ENCODE assay signal across 9 cellular contexts in the genomic region with DNA sequence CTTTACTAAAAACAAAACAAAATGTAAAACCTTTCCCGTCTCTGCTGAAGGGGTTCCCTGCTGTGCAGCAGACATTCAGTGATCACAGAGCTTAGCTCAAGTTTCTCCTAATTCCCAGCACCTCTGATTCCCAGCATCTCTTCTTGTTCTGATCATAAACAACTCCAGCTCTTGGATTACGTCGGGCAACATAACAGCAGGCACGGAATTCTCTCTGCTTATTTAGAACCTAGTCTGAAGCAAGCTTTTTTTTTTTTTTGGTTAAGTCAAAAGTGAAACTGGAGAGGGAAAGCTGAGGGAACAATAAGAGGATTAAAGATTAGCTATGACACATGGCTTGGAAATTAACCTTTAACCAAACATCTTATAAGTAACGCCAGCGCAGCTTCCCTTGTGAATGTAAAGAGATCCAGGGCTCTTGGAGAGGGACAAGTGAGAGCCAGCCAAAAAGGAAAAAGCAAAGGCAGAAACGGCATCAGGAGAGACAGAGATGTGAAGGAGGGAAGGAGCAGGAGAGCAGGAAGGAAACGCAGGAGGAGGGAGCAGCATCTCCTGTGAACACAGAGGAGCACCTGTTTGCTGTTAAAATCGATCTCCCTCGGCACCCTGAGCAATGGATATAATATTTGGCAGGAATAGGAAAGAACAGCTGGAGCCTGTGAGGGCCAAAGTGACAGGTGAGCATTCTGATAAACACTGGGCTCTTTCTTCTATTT. TPM values are rescaled to one million over a fixed set of nuclear protein-coding genes. Genes with fewer than 3 reads are reported as not detected.
DNase-seq lines count a peak whose midpoint lies in the region; ATAC-seq and TF ChIP-seq lines count a peak whose summit lies in the region.
"Had no signal": no experiment of that assay in that cellular context is flagged by ENCODE, and none has a peak within 500 bp of the region (broad histone marks: within the 10 kb centered on the region; RNA-seq: fewer than 3 reads in every experiment).

TSS of gene BCO1 (plus strand) at position 394 of the 716 bp plus-strand sequence. CDS start at position 614, 220 bp downstream.

- peak within 1 kb of the TSS; percentile 50 for H3K4me3 ChIP-seq in WI38 (ENCODE audit: low read depth, low read length)
- no peak within 1 kb of the TSS for H3K4me3 ChIP-seq in hepatocyte

- no peaks in the 10 kb centered on the region for H4K20me1 ChIP-seq in hepatocyte (ENCODE audit: insufficient read depth, poor library complexity, severe bottlenecking)

- DNase-seq in Caki2 (ENCODE audit: low read depth) (peak; percentile 88), hepatocyte (ENCODE audit: low spot score) (peak; percentile 56), smooth muscle cell of the brain vasculature (ENCODE audit: low read depth, low spot score) (peak; percentile 17)
- no peak for DNase-seq in activated naive CD4-positive, alpha-beta T cell treated with Interleukin-2 at 50 U/mL for 16 hours

- H3K9me2 ChIP-seq in hepatocyte (replicated peaks; ENCODE audit: insufficient read depth) = no peaks in the 10 kb centered on the region

- TF ChIP-seq CTCF in WI38 (IDR thresholded peaks at IDR 0.05; ENCODE audit: low read depth, low read length) (no peak), hepatocyte (IDR thresholded peaks at IDR 0.05; ENCODE audit: poor library complexity) (no peak)

- peak within 1 kb of the TSS; percentile 30 for H2AFZ ChIP-seq in hepatocyte

- peak within 1 kb of the TSS; percentile 71 for H3K27ac ChIP-seq in hepatocyte
- H3K27ac ChIP-seq: neutrophil had no signal

- ATAC-seq in HG03378 (IDR thresholded peaks at IDR 0.05; ENCODE audit: unreplicated experiment) = peak; percentile 59
- no peak for ATAC-seq in HG03025 (IDR thresholded peaks at IDR 0.05; ENCODE audit: low FRiP score, unreplicated experiment)
- no peak for ATAC-seq in HG02571 (IDR thresholded peaks at IDR 0.05; ENCODE audit: unreplicated experiment)

- peaks cover 9% of the 10 kb centered on the region for H3K4me1 ChIP-seq in hepatocyte (ENCODE audit: insufficient read depth)

- H3K36me3 ChIP-seq in hepatocyte (replicated peaks; ENCODE audit: insufficient read depth, low read depth) = no peaks in the 10 kb centered on the region
- H3K36me3 ChIP-seq: neutrophil had no signal

- WGBS in hepatocyte (ENCODE audit: low lambda C conversion rate, missing lambda C conversion rate) = 11% methylated on average over 10 of the region's 10 CpGs

- no peaks in the 10 kb centered on the region for H3K9me3 ChIP-seq in hepatocyte (ENCODE audit: low read depth)
- H3K9me3 ChIP-seq: neutrophil had no signal

- no peaks in the 10 kb centered on the region for H3K79me2 ChIP-seq in hepatocyte

- no peaks in the 10 kb centered on the region for H3K27me3 ChIP-seq in hepatocyte

- peak within 1 kb of the TSS; percentile 80 for H3K4me2 ChIP-seq in hepatocyte

- in situ Hi-C loops in Caki2 (cut with HindIII; ENCODE audit: low pct_unique_long_range_greater_than_20kb, low sequenced_read_pairs) = no loop called here

RNA-seq across cellular contexts. Expression of gene BCO1, which starts in this region (rescaled TPM):
- total RNA-seq in Caki2 (2014; rRNA removed; shearing (Covaris generic); ENCODE audit: low replicate concordance) = 3.7 and 13.7 TPM in 2 replicates
- total RNA-seq in hepatocyte = 2.0 and 2.4 TPM in 2 replicates
- polyA plus RNA-seq in hepatocyte = 1.4 and 1.6 TPM in 2 replicates
